ENCODE assay signal across 8 cellular contexts in genomic region chr1:81305997-81306452, GRCh38.
DNase-seq lines count a peak whose midpoint lies in the region; ATAC-seq and TF ChIP-seq lines count a peak whose summit lies in the region.

No MANE protein-coding gene starts in this region.

- POLR2A ChIA-PET in CD8-positive, alpha-beta T cell (lab: Charles Lee), result no interaction called here

- intact Hi-C loops in sciatic nerve (cut with DNase I), result no loop called here
- intact Hi-C loops in CD8-positive, alpha-beta T cell (cut with DNase I, micrococcal nuclease), result no loop called here

- H3K27me3 ChIP-seq in CD8-positive, alpha-beta T cell (ENCODE audit: insufficient read depth, low read length), result no peaks in the 10 kb centered on the region

- H3K27ac ChIP-seq in CD8-positive, alpha-beta T cell (ENCODE audit: low read depth, low read length), result no peak overlapping the region

- DNase-seq in AG09319 (ENCODE audit: extremely low read depth, low read depth), result peak; percentile 34
- DNase-seq in NCI-H146 treated with DMSO at 0.1 percent for 48 hours (lab: John Stamatoyannopoulos, UW; ENCODE audit: unreplicated experiment), result peak; percentile 88
- DNase-seq in anterior cingulate cortex (lab: John Stamatoyannopoulos, UW), result peak in 33 of 58 donors; percentile 1 to 66 (median 16)
- peak; percentile 14 for DNase-seq in hepatic stellate cell (ENCODE audit: low spot score)
- DNase-seq in sciatic nerve (ENCODE audit: low spot score), result no peak
- no peak for DNase-seq in CD8-positive, alpha-beta T cell
- no peak for DNase-seq in T-helper 1 cell

- H3K9me3 ChIP-seq in CD8-positive, alpha-beta T cell (ENCODE audit: low read length), result no peaks in the 10 kb centered on the region

- CTCF ChIA-PET in CD8-positive, alpha-beta T cell (lab: Charles Lee), result no interaction called here

- no peaks in the 10 kb centered on the region for H3K4me1 Mint-ChIP-seq in CD8-positive, alpha-beta T cell (ENCODE audit: low read depth)

- H3K9me3 Mint-ChIP-seq in CD8-positive, alpha-beta T cell, result peaks cover 3% of the 10 kb centered on the region

- no peaks in the 10 kb centered on the region for H3K27me3 Mint-ChIP-seq in CD8-positive, alpha-beta T cell (ENCODE audit: low read depth)

- no peak overlapping the region for H3K27ac Mint-ChIP-seq in CD8-positive, alpha-beta T cell

- peak; percentile 55 for TF ChIP-seq CTCF in AG09319 (IDR thresholded peaks at IDR 0.05; ENCODE audit: low read depth, low read length)
- no peak for TF ChIP-seq CTCF in CD8-positive, alpha-beta T cell (IDR thresholded peaks at IDR 0.05)

- no peaks in the 10 kb centered on the region for H3K36me3 ChIP-seq in CD8-positive, alpha-beta T cell (ENCODE audit: insufficient read depth, low read length)

- no peaks in the 10 kb centered on the region for H3K36me3 Mint-ChIP-seq in CD8-positive, alpha-beta T cell

- ATAC-seq in GM21717 (IDR thresholded peaks at IDR 0.05; ENCODE audit: unreplicated experiment), result peak; percentile 50
- ATAC-seq in sciatic nerve, result peak; percentile 90
- no peak for ATAC-seq in CD8-positive, alpha-beta T cell

- no peak overlapping the region for H3K4me3 ChIP-seq in CD8-positive, alpha-beta T cell (ENCODE audit: low read depth, low read length)

- no peak overlapping the region for H3K4me3 Mint-ChIP-seq in CD8-positive, alpha-beta T cell

- H3K4me1 ChIP-seq in CD8-positive, alpha-beta T cell (ENCODE audit: insufficient read depth, low read length), result no peaks in the 10 kb centered on the region

Comparison
In these comparisons a context has a peak if more than half of its experiments do, and no peak if none do; other contexts are left out.
1. DNase-seq: peak in AG09319 (single experiment), NCI-H146 treated with DMSO at 0.1 percent for 48 hours (single experiment), anterior cingulate cortex (33 of 58) and hepatic stellate cell (single experiment); none in sciatic nerve (single experiment), CD8-positive, alpha-beta T cell (0 of 7) and T-helper 1 cell (0 of 5).